Comparison of ENCODE assay signal across 8 cellular contexts in genomic region chr14:91892918-91893527, GRCh38. TPM values are rescaled to one million over a fixed set of nuclear protein-coding genes. Genes with fewer than 3 reads are reported as not detected.
DNase-seq lines count a peak whose midpoint lies in the region; ATAC-seq and TF ChIP-seq lines count a peak whose summit lies in the region.

No MANE protein-coding gene starts in this region.

- no peaks in the 10 kb centered on the region for H3K27me3 ChIP-seq in A673 (replicated peaks; ENCODE audit: insufficient read depth, low read depth, low read length, poor library complexity)
- peaks cover 0 to 5% (median 0%) of the 10 kb centered on the region in 4 donors for H3K27me3 ChIP-seq in esophagus muscularis mucosa

- no peak overlapping the region for H3K27ac ChIP-seq in A673 (ENCODE audit: low read depth, low read length, poor library complexity, severe bottlenecking)
- peak overlapping the region; percentile 41 to 62 (median 49) for H3K27ac ChIP-seq in esophagus muscularis mucosa (replicated peaks in 1 of 4)

- WGBS in esophagus muscularis mucosa, result 61% methylated on average over 10 of the region's 10 CpGs

- no peak overlapping the region for H3K4me3 Mint-ChIP-seq in stimulated activated naive B cell treated with anti-CD40 and anti-IgM and Interleukin-4, amounts not matched to agents 10 μg/mL and 1 μg/mL and 100 μg/mL, for 72 hours

- H3K9me3 Mint-ChIP-seq in stimulated activated naive B cell treated with anti-CD40 and anti-IgM and Interleukin-4, amounts not matched to agents 10 μg/mL and 1 μg/mL and 100 μg/mL, for 72 hours, result no peaks in the 10 kb centered on the region

- H3K27me3 Mint-ChIP-seq in stimulated activated naive B cell treated with anti-CD40 and anti-IgM and Interleukin-4, amounts not matched to agents 10 μg/mL and 1 μg/mL and 100 μg/mL, for 72 hours, result peaks cover 0 to 7% of the 10 kb centered on the region in 2 donors

- CTCF ChIA-PET in A673 (lab: Charles Lee), result interaction anchor here (1.0 kb wide), 1 partner anchor 18 kb away, joined by 3 read pairs; no protein-coding TSS in a partner anchor

- H3K36me3 Mint-ChIP-seq in stimulated activated naive B cell treated with anti-CD40 and anti-IgM and Interleukin-4, amounts not matched to agents 10 μg/mL and 1 μg/mL and 100 μg/mL, for 72 hours, result no peaks in the 10 kb centered on the region

- H3K9me3 ChIP-seq in A673 (ENCODE audit: low read depth, low read length, poor library complexity, severe bottlenecking) (no peaks in the 10 kb centered on the region), esophagus muscularis mucosa (no peaks in the 10 kb centered on the region)

- POLR2A ChIA-PET in A673 (lab: Charles Lee; ENCODE audit: low non-redundant PET), result no interaction called here

- TF ChIP-seq CTCF in A673 (conservative IDR thresholded peaks at IDR 0.05; ENCODE audit: low read depth, low read length) (peak; percentile 73), GM10266 (IDR thresholded peaks at IDR 0.05; ENCODE audit: control insufficient read depth, insufficient read depth, low read depth, missing control alignments) (peak; percentile 56), esophagus muscularis mucosa (IDR thresholded peaks at IDR 0.05) (peak in 1 of 3 experiments; percentile 15)

- peak; percentile 41 to 57 for ATAC-seq in stimulated activated naive B cell treated with anti-CD40 and anti-IgM and Interleukin-4, amounts not matched to agents 10 μg/mL and 1 μg/mL and 100 μg/mL, for 72 hours (replicated peaks)
- ATAC-seq in GM19395 (IDR thresholded peaks at IDR 0.05; ENCODE audit: unreplicated experiment), result no peak

- intact Hi-C loops in A673 (cut with micrococcal nuclease; ENCODE audit: unreplicated experiment), result no loop called here
- intact Hi-C loops in esophagus muscularis mucosa (cut with DNase I), result no loop called here

- H3K4me1 Mint-ChIP-seq in stimulated activated naive B cell treated with anti-CD40 and anti-IgM and Interleukin-4, amounts not matched to agents 10 μg/mL and 1 μg/mL and 100 μg/mL, for 72 hours, result no peaks in the 10 kb centered on the region

- no peak for TF ChIP-seq EP300 in esophagus muscularis mucosa (IDR thresholded peaks at IDR 0.05)

- no peak overlapping the region for H3K27ac Mint-ChIP-seq in stimulated activated naive B cell treated with anti-CD40 and anti-IgM and Interleukin-4, amounts not matched to agents 10 μg/mL and 1 μg/mL and 100 μg/mL, for 72 hours

- H3K4me3 ChIP-seq in A673 (ENCODE audit: low read depth, low read length, poor library complexity, severe bottlenecking) (no peak overlapping the region), esophagus muscularis mucosa (no peak overlapping the region)

- no peaks in the 10 kb centered on the region for H3K4me1 ChIP-seq in A673 (ENCODE audit: insufficient read depth, low read length, poor library complexity, severe bottlenecking)
- peaks cover 25 to 71% (median 55%) of the 10 kb centered on the region in 4 donors for H3K4me1 ChIP-seq in esophagus muscularis mucosa

- H3K36me3 ChIP-seq in A673 (ENCODE audit: insufficient read depth, low read length, poor library complexity, severe bottlenecking) (no peaks in the 10 kb centered on the region), esophagus muscularis mucosa (peaks cover 0 to 4% (median 0%) of the 10 kb centered on the region in 4 donors)

- no peak for TF ChIP-seq POLR2A in esophagus muscularis mucosa (IDR thresholded peaks at IDR 0.05; ENCODE audit: low read depth)

- no TSS peak for BruUV-seq in A673 (replicated peaks; lab: Mats Ljungman, UMichigan)

- DNase-seq in A673 (ENCODE audit: low spot score), result peak; percentile 39
- DNase-seq in GM10266 (ENCODE audit: extremely low spot score), result peak; percentile 50
- peak; percentile 39 for DNase-seq in RPMI8226
- no peak for DNase-seq in esophagus muscularis mucosa (ENCODE audit: extremely low spot score)
- no peak for DNase-seq in stimulated activated naive B cell treated with anti-CD40 and anti-IgM and Interleukin-4, amounts not matched to agents 10 μg/mL and 1 μg/mL and 100 μg/mL, for 72 hours
- no peak for DNase-seq in OCI-M2 (lab: John Stamatoyannopoulos, UW; ENCODE audit: unreplicated experiment)
- DNase-seq in NOMO-1 treated with DMSO at 0.1 percent for 48 hours (lab: John Stamatoyannopoulos, UW; ENCODE audit: unreplicated experiment), result no peak

RNA-seq across cellular contexts. Expression of gene TC2N, which starts 25.7 kb away (rescaled TPM):
- 0.45 and 0.59 TPM in 2 replicates for total RNA-seq in A673 (2021)
- 10 to 100 TPM; 17.8 to 27.8 (median 23.7) TPM for total RNA-seq in esophagus muscularis mucosa

RNA-seq across cellular contexts. Expression of gene FBLN5, which starts 54.5 kb away (rescaled TPM):
- 10.7 and 15.7 TPM in 2 replicates for total RNA-seq in A673 (2021)
- total RNA-seq in esophagus muscularis mucosa, result 100 to 1,000 TPM in 3 of 4 donors, 10 to 100 TPM in 1; 79.7 to 161 (median 116) TPM

Comparison
In these comparisons a context has a peak if more than half of its experiments do, and no peak if none do; other contexts are left out.
1. DNase-seq: peak in A673 (single experiment), GM10266 (single experiment) and RPMI8226 (single experiment); none in esophagus muscularis mucosa (single experiment), stimulated activated naive B cell treated with anti-CD40 and anti-IgM and Interleukin-4, amounts not matched to agents 10 μg/mL and 1 μg/mL and 100 μg/mL, for 72 hours (single experiment), OCI-M2 (single experiment) and NOMO-1 treated with DMSO at 0.1 percent for 48 hours (single experiment).
2. RNA of gene TC2N, which starts 25.7 kb away (total RNA-seq): 17.8 to 27.8 TPM in esophagus muscularis mucosa; 0.45 to 0.59 TPM in A673; every median in the first group is over 10 times any median in the second.